In genomic region chr9:17024129-17024528, GRCh38 we compare ENCODE assay signal across 33 cellular contexts.
DNase-seq lines count a peak whose midpoint lies in the region; ATAC-seq, FAIRE-seq and TF ChIP-seq lines count a peak whose summit lies in the region.
"Had no signal": no experiment of that assay in that cellular context is flagged by ENCODE, and none has a peak within 500 bp of the region (broad histone marks: within the 10 kb centered on the region; RNA-seq: fewer than 3 reads in every experiment).

No MANE protein-coding gene starts in this region.

- no peak overlapping the region for H3K4me3 Mint-ChIP-seq in mesothelial cell of epicardium
- H3K4me3 Mint-ChIP-seq: B cell; CD14-positive monocyte; CD4-positive, alpha-beta memory T cell; CD4-positive, alpha-beta T cell; CD4-positive, CD25-positive, alpha-beta regulatory T cell; CD8-positive, alpha-beta memory T cell; CD8-positive, alpha-beta T cell had no signal

- TF ChIP-seq CTCF in HEK293 (tag by site-specific recombination; IDR thresholded peaks at IDR 0.05) (no peak), K562 (IDR thresholded peaks at IDR 0.05 in 2 of 3, conservative IDR thresholded peaks at IDR 0.05 in 1 of 3; ENCODE audit: insufficient read depth in 2 of 3, low read depth in 1 of 3, low read length in 3 of 3) (no peak), mesothelial cell of epicardium (IDR thresholded peaks at IDR 0.05; ENCODE audit: unreplicated experiment) (no peak)

- no peaks in the 10 kb centered on the region for H3K27me3 ChIP-seq in K562 (ENCODE audit: control insufficient read depth in 2 of 2, insufficient read depth in 2 of 2, low read length in 2 of 2)
- H3K27me3 ChIP-seq: BE2C; BLaER1; BLaER1 treated with 17β-estradiol and CSF1 and Interleukin-3, amounts not matched to agents 10 nM and 100 nM had no signal

- H3K9me1 ChIP-seq in K562 (ENCODE audit: control insufficient read depth, insufficient read depth, low read length), result no peaks in the 10 kb centered on the region

- no peak overlapping the region for H3K27ac Mint-ChIP-seq in mesothelial cell of epicardium
- H3K27ac Mint-ChIP-seq: B cell; CD14-positive monocyte; CD4-positive, alpha-beta memory T cell; CD4-positive, alpha-beta T cell; CD4-positive, CD25-positive, alpha-beta regulatory T cell; CD8-positive, alpha-beta memory T cell; CD8-positive, alpha-beta T cell had no signal

- ATAC-seq in K562, result no peak
- no peak for ATAC-seq in HG03378 (IDR thresholded peaks at IDR 0.05; ENCODE audit: unreplicated experiment)
- ATAC-seq: A549; CD8-positive, alpha-beta T cell had no signal

- in situ Hi-C loops in K562 (cut with MboI), result no loop called here

- H3K36me3 Mint-ChIP-seq in mesothelial cell of epicardium, result peaks cover 2% of the 10 kb centered on the region
- H3K36me3 Mint-ChIP-seq: CD14-positive monocyte; CD4-positive, alpha-beta memory T cell; CD4-positive, CD25-positive, alpha-beta regulatory T cell; CD8-positive, alpha-beta memory T cell; CD8-positive, alpha-beta T cell had no signal

- H3K4me1 ChIP-seq in HEK293 (ENCODE audit: control insufficient read depth, insufficient read depth, low read length) (no peaks in the 10 kb centered on the region), K562 (replicated peaks in 1 of 2; ENCODE audit: control insufficient read depth in 2 of 2, insufficient read depth in 2 of 2, low read length in 2 of 2) (no peaks in the 10 kb centered on the region)
- H3K4me1 ChIP-seq: A549, BE2C, BLaER1, Caco-2 had no signal

- H3K27me3 Mint-ChIP-seq in mesothelial cell of epicardium (ENCODE audit: low read depth), result no peaks in the 10 kb centered on the region
- H3K27me3 Mint-ChIP-seq: B cell; CD4-positive, alpha-beta memory T cell; CD4-positive, alpha-beta T cell; CD4-positive, CD25-positive, alpha-beta regulatory T cell; CD8-positive, alpha-beta memory T cell had no signal

- H3K9me3 ChIP-seq in HEK293 (ENCODE audit: control insufficient read depth, insufficient read depth, low read depth, low read length) (no peaks in the 10 kb centered on the region), K562 (replicated peaks; ENCODE audit: control insufficient read depth, insufficient read depth, low read depth, low read length) (no peaks in the 10 kb centered on the region)
- H3K9me3 ChIP-seq: Caco-2 had no signal

- WGBS in K562 (ENCODE audit: insufficient coverage, low coverage, missing lambda C conversion rate), result 0% methylated on average over 2 of the region's 2 CpGs

- no peak for FAIRE-seq in K562 (lab: Jason Lieb, UNC)
- FAIRE-seq: A204.1, A549, D721Med had no signal

- no peak overlapping the region for H3K9ac ChIP-seq in K562 (ENCODE audit: insufficient read depth in 1 of 2, low read depth in 2 of 2, low read length in 2 of 2)
- H3K9ac ChIP-seq: BLaER1; BLaER1 treated with 17β-estradiol and CSF1 and Interleukin-3, amounts not matched to agents 10 nM and 100 nM had no signal

- H3K4me3 ChIP-seq in HEK293 (ENCODE audit: low read depth, low read length), result no peak overlapping the region
- no peak overlapping the region for H3K4me3 ChIP-seq in K562
- H3K4me3 ChIP-seq: A549; BLaER1; BLaER1 treated with 17β-estradiol and CSF1 and Interleukin-3, amounts not matched to agents 10 nM and 100 nM had no signal

- H3K4me1 Mint-ChIP-seq in mesothelial cell of epicardium, result peaks cover 4% of the 10 kb centered on the region
- H3K4me1 Mint-ChIP-seq: B cell; CD14-positive monocyte; CD4-positive, alpha-beta memory T cell; CD4-positive, CD25-positive, alpha-beta regulatory T cell; CD8-positive, alpha-beta memory T cell had no signal

- no peaks in the 10 kb centered on the region for H3K79me2 ChIP-seq in K562 (ENCODE audit: control insufficient read depth, insufficient read depth, low read length)

- peaks cover 13% of the 10 kb centered on the region for H3K9me3 Mint-ChIP-seq in mesothelial cell of epicardium
- H3K9me3 Mint-ChIP-seq: CD4-positive, alpha-beta T cell had no signal

- CTCF ChIA-PET in HEK293 (lab: Yijun Ruan, JAX) (interaction anchor here (0.6 to 0.7 kb wide), 2 partner anchors 80 to 445 kb away, joined by 3 to 4 read pairs; no protein-coding TSS in a partner anchor), K562 (lab: Yijun Ruan, JAX; ENCODE audit: low intra/inter-chr PET ratio) (no interaction called here)

- DNase-seq in K562 (ENCODE audit: extremely low read depth in 1 of 4, low spot score in 3 of 4) (no peak), mesothelial cell of epicardium (ENCODE audit: low spot score in 2 of 2, unreplicated experiment in 2 of 2) (no peak)
- DNase-seq: 8988T; ACHN; AML-193; BE2C; C1 segment of cervical spinal cord; Caco-2; Calu3; CD4-positive, alpha-beta memory T cell; CD4-positive, alpha-beta T cell; CD4-positive, CD25-positive, alpha-beta regulatory T cell; CD8-positive, alpha-beta memory T cell; CD8-positive, alpha-beta T cell; COR-L47; DMS 273 treated with DMSO at 0.1 percent for 48 hours; DMS153; DMS53; DMS79; DMS79 treated with DMSO at 0.1 percent for 48 hours; DND-41; EL had no signal

- TF ChIP-seq EP300 in K562 (IDR thresholded peaks at IDR 0.05; ENCODE audit: low read length), result no peak

- no peak for TF ChIP-seq POLR2A in K562 (conservative IDR thresholded peaks at IDR 0.05)

- intact Hi-C loops in K562 (cut with micrococcal nuclease), result no loop called here

- H3K36me3 ChIP-seq in HEK293 (ENCODE audit: control insufficient read depth in 2 of 2, insufficient read depth in 1 of 2, low read length in 2 of 2) (no peaks in the 10 kb centered on the region), K562 (ENCODE audit: control insufficient read depth, insufficient read depth, low read length) (no peaks in the 10 kb centered on the region)
- H3K36me3 ChIP-seq: BE2C; BLaER1; BLaER1 treated with 17β-estradiol and CSF1 and Interleukin-3, amounts not matched to agents 10 nM and 100 nM had no signal

- POLR2A ChIA-PET in HEK293 (lab: Yijun Ruan, JAX), result no interaction called here
- POLR2A ChIA-PET in K562 (lab: Yijun Ruan, JAX), result no interaction called here

- no peak for TF ChIP-seq RAD21 in K562 (CRISPR knock-in tag; conservative IDR thresholded peaks at IDR 0.05 in 1 of 2, IDR thresholded peaks at IDR 0.05 in 1 of 2)

- BruUV-seq in K562 (replicated peaks; lab: Mats Ljungman, UMichigan), result no TSS peak

- H3K4me2 ChIP-seq in K562 (ENCODE audit: insufficient read depth, low read length), result no peak overlapping the region
- H3K4me2 ChIP-seq: A549; BLaER1; BLaER1 treated with 17β-estradiol and CSF1 and Interleukin-3, amounts not matched to agents 10 nM and 100 nM had no signal

- no peak overlapping the region for H2AFZ ChIP-seq in K562 (ENCODE audit: low read depth, low read length)

- H3K27ac ChIP-seq in HEK293 (ENCODE audit: extremely low read depth, low read depth, low read length) (no peak overlapping the region), K562 (ENCODE audit: extremely low read depth, low read depth, low read length) (no peak overlapping the region)
- H3K27ac ChIP-seq: 22Rv1; A549; BLaER1; BLaER1 treated with 17β-estradiol and CSF1 and Interleukin-3, amounts not matched to agents 10 nM and 100 nM; C4-2B had no signal

- no peaks in the 10 kb centered on the region for H4K20me1 ChIP-seq in K562 (replicated peaks; ENCODE audit: control insufficient read depth, insufficient read depth, low read length)
- H4K20me1 ChIP-seq: BLaER1; BLaER1 treated with 17β-estradiol and CSF1 and Interleukin-3, amounts not matched to agents 10 nM and 100 nM had no signal

TF ChIP-seq in HEK293, 187 proteins besides CTCF, POLR2A, EP300 and RAD21:
- peak; percentile 95 for TF ChIP-seq ZNF184 (tag by site-specific recombination; IDR thresholded peaks at IDR 0.05)
- TF ChIP-seq ZNF202 (tag by site-specific recombination; IDR thresholded peaks at IDR 0.05; ENCODE audit: borderline replicate concordance), result no peak

TF ChIP-seq in K562, 482 proteins besides CTCF, POLR2A, EP300 and RAD21:
- TF ChIP-seq SMAD2 (IDR thresholded peaks at IDR 0.05; ENCODE audit: low read depth, low read length) (no peak), ZNF184 (CRISPR knock-in tag; IDR thresholded peaks at IDR 0.05) (0 out of 2 replicates have a peak, but pooled peaks have one; percentile 36)

Comparison
In these comparisons a context has a peak if more than half of its experiments do, and no peak if none do; other contexts are left out.
1. Of the 44 proteins assayed by ChIP-seq in both K562 and HEK293: peak only in K562: none; only in HEK293: none; in both: ZNF184; in neither: 43.